In the genomic region with DNA sequence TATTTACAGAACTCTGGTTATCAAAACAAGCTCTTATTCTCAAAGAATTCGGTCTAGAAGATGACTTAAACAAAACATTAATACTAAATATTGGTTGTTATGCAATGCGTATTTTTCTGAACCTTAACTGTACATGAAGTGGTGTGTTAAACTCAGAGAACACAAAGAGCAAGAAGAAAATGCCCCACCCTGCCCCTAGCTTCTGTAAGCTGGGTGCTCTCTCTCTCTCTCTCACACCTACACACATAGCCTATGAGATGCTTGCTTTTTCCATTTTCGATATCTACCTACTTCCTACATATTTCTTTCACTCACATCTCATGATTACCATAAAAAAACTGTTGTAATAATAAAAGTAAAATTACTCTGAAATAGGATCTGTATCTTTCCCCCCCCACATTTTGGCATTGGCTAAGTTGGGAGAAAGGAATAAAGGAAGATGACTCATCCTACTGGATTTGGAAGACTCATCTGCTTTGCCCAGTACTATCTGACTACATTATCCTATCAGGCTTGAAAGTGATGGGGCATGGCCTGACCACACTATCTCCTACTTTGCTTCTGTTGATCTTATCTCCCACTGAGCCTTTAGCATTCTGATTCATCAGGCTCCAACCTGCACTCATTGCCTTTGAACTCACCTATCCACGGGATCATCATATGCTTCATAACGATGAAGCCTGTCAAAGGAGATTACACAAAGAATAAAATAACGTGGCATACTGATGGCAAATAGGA, we compare ENCODE assay signal across 1 cellular context.
TF ChIP-seq lines count a peak whose summit lies in the region.

No MANE protein-coding gene starts in this region.

TF ChIP-seq in K562, 482 proteins besides CTCF, POLR2A, EP300 and RAD21 (continues in another document):
- no peak for TF ChIP-seq ZNF589 (CRISPR knock-in tag; IDR thresholded peaks at IDR 0.05; ENCODE audit: low read depth)
- TF ChIP-seq, protein P1, sequence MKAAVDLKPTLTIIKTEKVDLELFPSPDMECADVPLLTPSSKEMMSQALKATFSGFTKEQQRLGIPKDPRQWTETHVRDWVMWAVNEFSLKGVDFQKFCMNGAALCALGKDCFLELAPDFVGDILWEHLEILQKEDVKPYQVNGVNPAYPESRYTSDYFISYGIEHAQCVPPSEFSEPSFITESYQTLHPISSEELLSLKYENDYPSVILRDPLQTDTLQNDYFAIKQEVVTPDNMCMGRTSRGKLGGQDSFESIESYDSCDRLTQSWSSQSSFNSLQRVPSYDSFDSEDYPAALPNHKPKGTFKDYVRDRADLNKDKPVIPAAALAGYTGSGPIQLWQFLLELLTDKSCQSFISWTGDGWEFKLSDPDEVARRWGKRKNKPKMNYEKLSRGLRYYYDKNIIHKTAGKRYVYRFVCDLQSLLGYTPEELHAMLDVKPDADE (conservative IDR thresholded peaks at IDR 0.05; ENCODE audit: control insufficient read depth, low read depth, low read length): no peak
- no peak for TF ChIP-seq SIN3A (IDR thresholded peaks at IDR 0.05; ENCODE audit: borderline replicate concordance in 2 of 2, control insufficient read depth in 1 of 2, low read depth in 2 of 2, low read length in 2 of 2)
- TF ChIP-seq RAD51 (IDR thresholded peaks at IDR 0.05; ENCODE audit: borderline replicate concordance, low read depth): no peak
- no peak for TF ChIP-seq MEF2A (IDR thresholded peaks at IDR 0.05; ENCODE audit: control insufficient read depth, low read depth, low read length)
- TF ChIP-seq SETDB1 (IDR thresholded peaks at IDR 0.05; ENCODE audit: low read length): no peak
- peak; percentile 88 for TF ChIP-seq MECOM (CRISPR knock-in tag; IDR thresholded peaks at IDR 0.05)
- TF ChIP-seq, protein P2, sequence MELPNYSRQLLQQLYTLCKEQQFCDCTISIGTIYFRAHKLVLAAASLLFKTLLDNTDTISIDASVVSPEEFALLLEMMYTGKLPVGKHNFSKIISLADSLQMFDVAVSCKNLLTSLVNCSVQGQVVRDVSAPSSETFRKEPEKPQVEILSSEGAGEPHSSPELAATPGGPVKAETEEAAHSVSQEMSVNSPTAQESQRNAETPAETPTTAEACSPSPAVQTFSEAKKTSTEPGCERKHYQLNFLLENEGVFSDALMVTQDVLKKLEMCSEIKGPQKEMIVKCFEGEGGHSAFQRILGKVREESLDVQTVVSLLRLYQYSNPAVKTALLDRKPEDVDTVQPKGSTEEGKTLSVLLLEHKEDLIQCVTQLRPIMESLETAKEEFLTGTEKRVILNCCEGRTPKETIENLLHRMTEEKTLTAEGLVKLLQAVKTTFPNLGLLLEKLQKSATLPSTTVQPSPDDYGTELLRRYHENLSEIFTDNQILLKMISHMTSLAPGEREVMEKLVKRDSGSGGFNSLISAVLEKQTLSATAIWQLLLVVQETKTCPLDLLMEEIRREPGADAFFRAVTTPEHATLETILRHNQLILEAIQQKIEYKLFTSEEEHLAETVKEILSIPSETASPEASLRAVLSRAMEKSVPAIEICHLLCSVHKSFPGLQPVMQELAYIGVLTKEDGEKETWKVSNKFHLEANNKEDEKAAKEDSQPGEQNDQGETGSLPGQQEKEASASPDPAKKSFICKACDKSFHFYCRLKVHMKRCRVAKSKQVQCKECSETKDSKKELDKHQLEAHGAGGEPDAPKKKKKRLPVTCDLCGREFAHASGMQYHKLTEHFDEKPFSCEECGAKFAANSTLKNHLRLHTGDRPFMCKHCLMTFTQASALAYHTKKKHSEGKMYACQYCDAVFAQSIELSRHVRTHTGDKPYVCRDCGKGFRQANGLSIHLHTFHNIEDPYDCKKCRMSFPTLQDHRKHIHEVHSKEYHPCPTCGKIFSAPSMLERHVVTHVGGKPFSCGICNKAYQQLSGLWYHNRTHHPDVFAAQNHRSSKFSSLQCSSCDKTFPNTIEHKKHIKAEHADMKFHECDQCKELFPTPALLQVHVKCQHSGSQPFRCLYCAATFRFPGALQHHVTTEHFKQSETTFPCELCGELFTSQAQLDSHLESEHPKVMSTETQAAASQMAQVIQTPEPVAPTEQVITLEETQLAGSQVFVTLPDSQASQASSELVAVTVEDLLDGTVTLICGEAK (IDR thresholded peaks at IDR 0.05): no peak
- TF ChIP-seq, protein P2 (CRISPR knock-in tag; IDR thresholded peaks at IDR 0.05): no peak
- no peak for TF ChIP-seq FOXA1 (IDR thresholded peaks at IDR 0.05; ENCODE audit: borderline replicate concordance)
- no peak for TF ChIP-seq CAMTA2 (CRISPR knock-in tag; conservative IDR thresholded peaks at IDR 0.05)
- TF ChIP-seq, protein P3, sequence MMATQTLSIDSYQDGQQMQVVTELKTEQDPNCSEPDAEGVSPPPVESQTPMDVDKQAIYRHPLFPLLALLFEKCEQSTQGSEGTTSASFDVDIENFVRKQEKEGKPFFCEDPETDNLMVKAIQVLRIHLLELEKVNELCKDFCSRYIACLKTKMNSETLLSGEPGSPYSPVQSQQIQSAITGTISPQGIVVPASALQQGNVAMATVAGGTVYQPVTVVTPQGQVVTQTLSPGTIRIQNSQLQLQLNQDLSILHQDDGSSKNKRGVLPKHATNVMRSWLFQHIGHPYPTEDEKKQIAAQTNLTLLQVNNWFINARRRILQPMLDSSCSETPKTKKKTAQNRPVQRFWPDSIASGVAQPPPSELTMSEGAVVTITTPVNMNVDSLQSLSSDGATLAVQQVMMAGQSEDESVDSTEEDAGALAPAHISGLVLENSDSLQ (IDR thresholded peaks at IDR 0.05): peak; percentile 20; the same call in 1 of the 2 replicates
- peak; percentile 49; the same call in 1 of the 2 replicates for TF ChIP-seq MTA1 (IDR thresholded peaks at IDR 0.05; ENCODE audit: borderline replicate concordance)
- no peak for TF ChIP-seq ZNF644 (tag; IDR thresholded peaks at IDR 0.05; ENCODE audit: low read depth)
- no peak for TF ChIP-seq TOE1 (IDR thresholded peaks at IDR 0.05; ENCODE audit: borderline replicate concordance)
- no peak for TF ChIP-seq TOE1 (CRISPR knock-in tag; IDR thresholded peaks at IDR 0.05; ENCODE audit: borderline replicate concordance, low read depth)
- TF ChIP-seq TAL1 (IDR thresholded peaks at IDR 0.05): peak; percentile 44
- no peak for TF ChIP-seq RFX7 (CRISPR knock-in tag; IDR thresholded peaks at IDR 0.05)
- TF ChIP-seq TCF3 (CRISPR knock-in tag; IDR thresholded peaks at IDR 0.05): 0 out of 2 replicates have a peak, but pooled peaks have one; percentile 15
- TF ChIP-seq, protein P4, sequence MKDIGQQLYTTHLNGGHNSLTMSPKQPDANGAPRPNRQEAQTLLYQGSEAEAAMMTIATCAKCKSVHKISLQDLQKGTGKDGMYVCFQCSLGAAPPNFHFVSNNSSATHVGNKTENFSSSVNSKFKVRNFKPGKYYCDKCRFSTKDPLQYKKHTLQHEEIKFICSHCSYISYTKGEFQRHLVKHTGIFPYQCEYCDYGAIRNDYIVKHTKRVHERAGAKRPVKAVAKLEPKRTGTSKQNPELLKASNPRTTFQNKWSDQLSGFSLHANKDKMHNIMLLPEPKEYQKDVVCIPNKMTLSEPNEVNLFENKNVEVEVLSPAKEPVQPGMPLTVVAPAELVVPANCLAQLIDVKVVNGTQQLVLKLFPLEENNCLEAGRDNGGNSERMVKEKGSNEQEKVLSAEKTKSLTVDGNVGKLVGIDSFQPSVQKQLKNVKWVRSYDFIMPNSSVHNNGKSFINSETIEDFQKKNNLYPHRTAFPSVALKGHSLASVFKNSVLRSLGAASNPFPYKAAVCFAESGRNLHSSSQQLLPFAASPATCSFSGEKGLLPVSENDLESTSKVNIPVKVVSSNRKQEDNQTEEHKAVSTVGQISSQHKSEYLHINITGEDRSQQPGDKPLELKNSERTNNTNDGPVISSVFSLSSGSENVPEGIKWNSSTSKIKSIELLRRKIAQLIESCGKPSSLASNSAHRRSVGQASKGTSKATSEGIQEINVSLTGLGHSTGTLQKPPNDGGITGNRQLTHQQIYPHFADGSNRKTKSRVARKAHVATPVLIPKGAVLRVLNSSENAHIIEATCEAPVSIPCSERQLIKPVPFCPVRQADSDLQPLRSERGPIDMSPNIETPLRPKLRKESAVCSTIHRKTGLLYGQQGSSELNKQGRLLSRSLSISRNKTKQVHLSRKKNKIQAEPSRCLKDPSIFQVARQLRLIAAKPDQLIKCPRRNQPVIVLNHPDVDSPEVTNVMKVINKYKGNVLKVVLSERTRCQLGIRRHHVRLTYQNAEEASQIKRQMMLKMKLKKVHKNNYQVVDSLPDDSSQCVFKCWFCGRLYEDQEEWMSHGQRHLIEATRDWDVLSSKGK (CRISPR knock-in tag; IDR thresholded peaks at IDR 0.05): no peak
- peak in 1 of 2 experiments; percentile 35; a peak in 1 of 4 replicates for TF ChIP-seq HDAC1 (IDR thresholded peaks at IDR 0.05)
- TF ChIP-seq JUN (IDR thresholded peaks at IDR 0.05; ENCODE audit: borderline replicate concordance, low read depth, low read length): peak; percentile 84
- TF ChIP-seq JUN (CRISPR knock-in tag; IDR thresholded peaks at IDR 0.05; ENCODE audit: borderline replicate concordance): no peak
- TF ChIP-seq WHSC1 (IDR thresholded peaks at IDR 0.05; ENCODE audit: low read length): no peak
- TF ChIP-seq MEF2D (tag; conservative IDR thresholded peaks at IDR 0.05; ENCODE audit: low read depth): no peak
- peak; percentile 43; the same call in 1 of the 2 replicates for TF ChIP-seq LEF1 (IDR thresholded peaks at IDR 0.05)
- peak; percentile 21 for TF ChIP-seq MEIS2 (IDR thresholded peaks at IDR 0.05; ENCODE audit: partially characterized antibody)
- TF ChIP-seq, protein P5, sequence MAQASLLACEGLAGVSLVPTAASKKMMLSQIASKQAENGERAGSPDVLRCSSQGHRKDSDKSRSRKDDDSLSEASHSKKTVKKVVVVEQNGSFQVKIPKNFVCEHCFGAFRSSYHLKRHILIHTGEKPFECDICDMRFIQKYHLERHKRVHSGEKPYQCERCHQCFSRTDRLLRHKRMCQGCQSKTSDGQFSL (CRISPR knock-in tag; IDR thresholded peaks at IDR 0.05): no peak
- TF ChIP-seq, protein P5 (tag; IDR thresholded peaks at IDR 0.05): 0 out of 4 replicates have a peak, but pooled peaks of 1 of the 2 experiments have one; percentile 29
- TF ChIP-seq, protein P6, sequence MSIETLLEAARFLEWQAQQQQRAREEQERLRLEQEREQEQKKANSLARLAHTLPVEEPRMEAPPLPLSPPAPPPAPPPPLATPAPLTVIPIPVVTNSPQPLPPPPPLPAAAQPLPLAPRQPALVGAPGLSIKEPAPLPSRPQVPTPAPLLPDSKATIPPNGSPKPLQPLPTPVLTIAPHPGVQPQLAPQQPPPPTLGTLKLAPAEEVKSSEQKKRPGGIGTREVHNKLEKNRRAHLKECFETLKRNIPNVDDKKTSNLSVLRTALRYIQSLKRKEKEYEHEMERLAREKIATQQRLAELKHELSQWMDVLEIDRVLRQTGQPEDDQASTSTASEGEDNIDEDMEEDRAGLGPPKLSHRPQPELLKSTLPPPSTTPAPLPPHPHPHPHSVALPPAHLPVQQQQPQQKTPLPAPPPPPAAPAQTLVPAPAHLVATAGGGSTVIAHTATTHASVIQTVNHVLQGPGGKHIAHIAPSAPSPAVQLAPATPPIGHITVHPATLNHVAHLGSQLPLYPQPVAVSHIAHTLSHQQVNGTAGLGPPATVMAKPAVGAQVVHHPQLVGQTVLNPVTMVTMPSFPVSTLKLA (conservative IDR thresholded peaks at IDR 0.05): no peak
